ENCODE assay signal across 8 cellular contexts in genomic region chr2:27322766-27323591, GRCh38. TPM values are rescaled to one million over a fixed set of nuclear protein-coding genes. Genes with fewer than 3 reads are reported as not detected.
DNase-seq lines count a peak whose midpoint lies in the region; ATAC-seq and TF ChIP-seq lines count a peak whose summit lies in the region.

MPV17 (minus strand) TSS chr2:27323097; CDS start chr2:27322517, 580 bp downstream.

- peaks cover 16% of the 10 kb centered on the region for H3K36me3 Mint-ChIP-seq in activated naive CD4-positive, alpha-beta T cell treated with anti-CD3 and anti-CD28 coated beads, Interleukin-2, amount 50 U/mL, for 24 hours

- peak; percentile 86 for DNase-seq in GM06990 (ENCODE audit: extremely low read depth, insufficient read length)
- DNase-seq in NCI-H1048 (lab: John Stamatoyannopoulos, UW), result peak; percentile 76
- DNase-seq in glomerular endothelial cell (ENCODE audit: extremely low read depth, low read depth, low spot score), result no peak
- peak; percentile 87 for DNase-seq in occipital lobe (lab: John Stamatoyannopoulos, UW)
- DNase-seq in suprapubic skin (ENCODE audit: low spot score in 2 of 2), result peak; percentile 94 to 95

- peaks cover 18% of the 10 kb centered on the region for H3K4me1 ChIP-seq in suprapubic skin

- peak within 1 kb of the TSS; percentile 99 for H3K4me3 Mint-ChIP-seq in activated naive CD4-positive, alpha-beta T cell treated with anti-CD3 and anti-CD28 coated beads, Interleukin-2, amount 50 U/mL, for 24 hours

- under 1% methylated on average over 28 of the region's 39 CpGs for WGBS in suprapubic skin

- H3K9me3 ChIP-seq in suprapubic skin, result no peaks in the 10 kb centered on the region

- peak within 1 kb of the TSS; percentile 90 for H3K27ac ChIP-seq in suprapubic skin

- no peaks in the 10 kb centered on the region for H3K9me3 Mint-ChIP-seq in activated naive CD4-positive, alpha-beta T cell treated with anti-CD3 and anti-CD28 coated beads, Interleukin-2, amount 50 U/mL, for 24 hours

- no peaks in the 10 kb centered on the region for H3K27me3 Mint-ChIP-seq in activated naive CD4-positive, alpha-beta T cell treated with anti-CD3 and anti-CD28 coated beads, Interleukin-2, amount 50 U/mL, for 24 hours

- H3K4me3 ChIP-seq in GM06990 (replicated peaks; ENCODE audit: low read depth, low read length) (peak within 1 kb of the TSS; percentile 86), suprapubic skin (peak within 1 kb of the TSS; percentile 84)

- TF ChIP-seq CTCF in GM06990 (IDR thresholded peaks at IDR 0.05; ENCODE audit: insufficient read depth, low read length, poor library complexity, severe bottlenecking), result no peak
- no peak for TF ChIP-seq CTCF in suprapubic skin (IDR thresholded peaks at IDR 0.05)

- H3K27me3 ChIP-seq in GM06990 (replicated peaks; ENCODE audit: control insufficient read depth, insufficient read depth, low read length) (no peaks in the 10 kb centered on the region), suprapubic skin (no peaks in the 10 kb centered on the region)

- H3K36me3 ChIP-seq in GM06990 (ENCODE audit: control insufficient read depth, insufficient read depth, low read length) (peaks cover 13% of the 10 kb centered on the region), suprapubic skin (peaks cover 22% of the 10 kb centered on the region)

- peak; percentile 51 to 89 for TF ChIP-seq POLR2A in suprapubic skin (IDR thresholded peaks at IDR 0.05)

- peaks cover 18% of the 10 kb centered on the region for H3K4me1 Mint-ChIP-seq in activated naive CD4-positive, alpha-beta T cell treated with anti-CD3 and anti-CD28 coated beads, Interleukin-2, amount 50 U/mL, for 24 hours

- H3K27ac Mint-ChIP-seq in activated naive CD4-positive, alpha-beta T cell treated with anti-CD3 and anti-CD28 coated beads, Interleukin-2, amount 50 U/mL, for 24 hours, result peak within 1 kb of the TSS; percentile 99

- ATAC-seq in HG02571 (IDR thresholded peaks at IDR 0.05; ENCODE audit: unreplicated experiment) (peak; percentile 94), SK-N-SH treated with all-trans-retinoic acid at 6 μM for 48 hours (peak; percentile 87)

- peak; percentile 13 for TF ChIP-seq EP300 in suprapubic skin (IDR thresholded peaks at IDR 0.05)

TF ChIP-seq in SK-N-SH treated with all-trans-retinoic acid at 6 μM for 48 hours, 23 proteins besides CTCF, POLR2A, EP300 and RAD21:
- TF ChIP-seq ZNF565 (CRISPR knock-in tag; conservative IDR thresholded peaks at IDR 0.05; ENCODE audit: low read depth) (peak; percentile 14; the same call in 1 of the 2 replicates), POU6F1 (CRISPR knock-in tag; IDR thresholded peaks at IDR 0.05; ENCODE audit: borderline replicate concordance, low read depth) (no peak), PATZ1 (CRISPR knock-in tag; IDR thresholded peaks at IDR 0.05; ENCODE audit: borderline replicate concordance) (no peak), ZNF70 (CRISPR knock-in tag; IDR thresholded peaks at IDR 0.05) (peak; percentile 10; the same call in 1 of the 2 replicates), CSDC2 (CRISPR knock-in tag; IDR thresholded peaks at IDR 0.05) (no peak), ISL1 (CRISPR knock-in tag; IDR thresholded peaks at IDR 0.05) (no peak), ZC3H10 (CRISPR knock-in tag; IDR thresholded peaks at IDR 0.05) (no peak), SNAI2 (CRISPR knock-in tag; IDR thresholded peaks at IDR 0.05) (peak; percentile 84; the same call in 1 of the 2 replicates), GLIS3 (CRISPR knock-in tag; IDR thresholded peaks at IDR 0.05) (peak; percentile 44; the same call in 1 of the 2 replicates), CSRNP3 (CRISPR knock-in tag; IDR thresholded peaks at IDR 0.05) (peak; percentile 7; the same call in 1 of the 2 replicates), ZNF8 (CRISPR knock-in tag; IDR thresholded peaks at IDR 0.05) (no peak; the same call in 1 of the 2 replicates), BACH2 (CRISPR knock-in tag; IDR thresholded peaks at IDR 0.05; ENCODE audit: borderline replicate concordance) (no peak), TOX (CRISPR knock-in tag; IDR thresholded peaks at IDR 0.05; ENCODE audit: borderline replicate concordance) (peak; percentile 19; the same call in 1 of the 2 replicates), TSHZ2 (CRISPR knock-in tag; IDR thresholded peaks at IDR 0.05) (peak; percentile 23; the same call in 1 of the 2 replicates), ARNTL (CRISPR knock-in tag; IDR thresholded peaks at IDR 0.05; ENCODE audit: borderline replicate concordance, low read depth) (no peak), ESRRG (CRISPR knock-in tag; IDR thresholded peaks at IDR 0.05) (peak; percentile 9; the same call in 1 of the 2 replicates)
TF ChIP-seq in SK-N-SH treated with all-trans-retinoic acid at 6 μM for 48 hours: peak in this region for 8.

RNA-seq across cellular contexts. Expression of gene MPV17, which starts in this region (rescaled TPM):
- total RNA-seq in glomerular endothelial cell (103 and 117 TPM in 2 replicates), occipital lobe (36.8 TPM), suprapubic skin (10 to 100 TPM; 51.8 to 87.5 (median 68.4) TPM)
